ENCODE assay signal across 35 cellular contexts in the genomic region with DNA sequence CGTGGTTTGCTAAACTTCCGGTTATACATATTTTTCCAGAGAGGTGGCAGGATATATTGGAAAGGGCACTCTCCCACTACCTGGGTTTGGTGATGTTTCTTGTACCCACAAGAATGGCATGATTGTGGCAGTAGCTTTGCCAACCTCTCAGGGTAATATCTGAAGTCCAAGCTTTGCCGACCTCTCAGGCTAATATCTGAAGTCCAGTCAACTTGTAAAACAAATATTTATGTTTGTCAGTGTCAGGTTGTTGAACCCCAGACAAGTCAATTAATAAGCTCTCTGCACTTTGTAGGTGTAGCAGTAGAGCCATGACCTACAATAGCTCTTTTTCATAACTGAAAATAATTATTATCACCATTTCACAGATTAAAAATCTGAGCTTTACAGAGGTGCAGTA.
DNase-seq lines count a peak whose midpoint lies in the region; ATAC-seq, FAIRE-seq and TF ChIP-seq lines count a peak whose summit lies in the region.
"Had no signal": no experiment of that assay in that cellular context is flagged by ENCODE, and none has a peak within 500 bp of the region (broad histone marks: within the 10 kb centered on the region; RNA-seq: fewer than 3 reads in every experiment).

No MANE protein-coding gene starts in this region.

- TF ChIP-seq CTCF in HepG2 (CRISPR knock-in tag; IDR thresholded peaks at IDR 0.05) (no peak), liver (IDR thresholded peaks at IDR 0.05; ENCODE audit: low read depth, low read length, missing input control) (no peak), right lobe of liver (IDR thresholded peaks at IDR 0.05) (no peak), psoas muscle (IDR thresholded peaks at IDR 0.05) (no peak)

- H4K20me1 ChIP-seq in HepG2 (ENCODE audit: insufficient read depth, low read length) = no peaks in the 10 kb centered on the region
- H4K20me1 ChIP-seq: BLaER1; BLaER1 treated with 17β-estradiol and CSF1 and Interleukin-3, amounts not matched to agents 10 nM and 100 nM had no signal

- no TSS peak for BruUV-seq in HepG2 (replicated peaks; lab: Mats Ljungman, UMichigan)

- H3K27me3 ChIP-seq in HepG2 (ENCODE audit: control insufficient read depth in 1 of 2, insufficient read depth in 2 of 2, low read length in 2 of 2) (no peaks in the 10 kb centered on the region; a peak in 1 of 5 replicates), liver (ENCODE audit: control insufficient read depth in 4 of 4, insufficient read depth in 4 of 4, low read length in 3 of 4) (no peaks in the 10 kb centered on the region), right lobe of liver (no peaks in the 10 kb centered on the region), psoas muscle (ENCODE audit: insufficient read depth in 3 of 3, low read length in 2 of 3) (no peaks in the 10 kb centered on the region)
- H3K27me3 ChIP-seq: BE2C; BLaER1; BLaER1 treated with 17β-estradiol and CSF1 and Interleukin-3, amounts not matched to agents 10 nM and 100 nM had no signal

- WGBS in HepG2 (ENCODE audit: low lambda C conversion rate) = 1% methylated on average over 2 of the region's 3 CpGs
- WGBS in liver = 36% methylated on average over 3 of the region's 3 CpGs
- WGBS in right lobe of liver (ENCODE audit: insufficient coverage, low coverage, low lambda C conversion rate, missing lambda C conversion rate) = 18% methylated on average over 3 of the region's 3 CpGs
- 80 to 89% (median 88%) methylated on average over 3 of the region's 3 CpGs for WGBS in psoas muscle, 3 donors

- TF ChIP-seq RAD21 in HepG2 (CRISPR knock-in tag; IDR thresholded peaks at IDR 0.05) (no peak), liver (IDR thresholded peaks at IDR 0.05) (peak; percentile 52 to 57)

- H3K36me3 ChIP-seq in HepG2 (replicated peaks in 1 of 2; ENCODE audit: control insufficient read depth in 1 of 2, insufficient read depth in 2 of 2, low read length in 2 of 2) = no peaks in the 10 kb centered on the region
- no peaks in the 10 kb centered on the region for H3K36me3 ChIP-seq in liver (ENCODE audit: control insufficient read depth in 4 of 4, insufficient read depth in 3 of 4, low read depth in 1 of 4, low read length in 3 of 4)
- no peaks in the 10 kb centered on the region for H3K36me3 ChIP-seq in right lobe of liver
- no peaks in the 10 kb centered on the region for H3K36me3 ChIP-seq in psoas muscle (ENCODE audit: insufficient read depth in 1 of 2, low read depth in 1 of 2)
- H3K36me3 ChIP-seq: BE2C; BLaER1; BLaER1 treated with 17β-estradiol and CSF1 and Interleukin-3, amounts not matched to agents 10 nM and 100 nM had no signal

- DNase-seq in left lobe of liver (ENCODE audit: low spot score) (peak; percentile 69), HepG2 (ENCODE audit: low spot score) (no peak), right lobe of liver (peak in 1 of 3 donors; percentile 73), psoas muscle (no peak), T1000 (lab: John Stamatoyannopoulos, UW) (no peak), left colon (no peak)
- DNase-seq: 8988T; ACHN; AML-193; BE2C; C1 segment of cervical spinal cord; Caco-2; Calu3; CD4-positive, alpha-beta memory T cell; CD4-positive, alpha-beta T cell; CD4-positive, CD25-positive, alpha-beta regulatory T cell; CD8-positive, alpha-beta memory T cell; CD8-positive, alpha-beta T cell; COR-L47; DMS 273 treated with DMSO at 0.1 percent for 48 hours; DMS153; DMS53; DMS79; DMS79 treated with DMSO at 0.1 percent for 48 hours; DND-41; EL had no signal

- H3K4me3 ChIP-seq in HepG2 (replicated peaks in 1 of 3; ENCODE audit: insufficient read depth in 1 of 3, low read depth in 2 of 3, low read length in 3 of 3) (no peak overlapping the region), liver (ENCODE audit: low read depth in 1 of 3, low read length in 3 of 3) (no peak overlapping the region), right lobe of liver (no peak overlapping the region), psoas muscle (no peak overlapping the region)
- H3K4me3 ChIP-seq: A549; BLaER1; BLaER1 treated with 17β-estradiol and CSF1 and Interleukin-3, amounts not matched to agents 10 nM and 100 nM had no signal

- TF ChIP-seq EP300 in HepG2 (IDR thresholded peaks at IDR 0.05; ENCODE audit: low read depth in 2 of 2, low read length in 2 of 2) (no peak), HepG2 (CRISPR knock-in tag; IDR thresholded peaks at IDR 0.05; ENCODE audit: borderline replicate concordance) (no peak)

- TF ChIP-seq POLR2A in HepG2 (IDR thresholded peaks at IDR 0.05; ENCODE audit: insufficient read depth in 1 of 2, low read depth in 2 of 2, low read length in 2 of 2) (no peak), right lobe of liver (IDR thresholded peaks at IDR 0.05) (no peak)

- in situ Hi-C loops in HepG2 (cut with HindIII; ENCODE audit: extremely low pct_ligation_motif_present, low pct_unique_long_range_greater_than_20kb) = no loop called here

- POLR2A ChIA-PET in HepG2 (lab: Yijun Ruan, JAX) = no interaction called here

- no peak overlapping the region for H2AFZ ChIP-seq in HepG2 (ENCODE audit: low read length)

- peak; percentile 97 for ATAC-seq in left lobe of liver
- ATAC-seq in HepG2 = peak; percentile 66
- peak; percentile 97 to 99 (median 98) for ATAC-seq in right lobe of liver
- ATAC-seq in psoas muscle = no peak
- no peak for ATAC-seq in GM18498 (IDR thresholded peaks at IDR 0.05; ENCODE audit: unreplicated experiment)
- ATAC-seq in left colon = no peak
- ATAC-seq: A549; CD8-positive, alpha-beta T cell had no signal

- H3K4me1 ChIP-seq in HepG2 (ENCODE audit: insufficient read depth, low read length) (peaks cover 8% of the 10 kb centered on the region), liver (ENCODE audit: control insufficient read depth in 4 of 4, insufficient read depth in 4 of 4, low read length in 3 of 4) (peaks cover 0 to 30% (median 8%) of the 10 kb centered on the region in 4 donors), right lobe of liver (peaks cover 0 to 20% (median 4%) of the 10 kb centered on the region in 4 donors), psoas muscle (no peaks in the 10 kb centered on the region)
- H3K4me1 ChIP-seq: A549, BE2C, BLaER1 had no signal

- H3K79me2 ChIP-seq in HepG2 (ENCODE audit: insufficient read depth, low read length) = no peaks in the 10 kb centered on the region

- CTCF ChIA-PET in HepG2 (lab: Yijun Ruan, JAX; ENCODE audit: low intra/inter-chr PET ratio, low total read pairs) = no interaction called here

- H3K9me3 ChIP-seq in HepG2 (ENCODE audit: low read length) (no peaks in the 10 kb centered on the region), liver (ENCODE audit: control insufficient read depth in 4 of 4, low read length in 3 of 4) (no peaks in the 10 kb centered on the region), right lobe of liver (no peaks in the 10 kb centered on the region), psoas muscle (no peaks in the 10 kb centered on the region)
- H3K9me3 ChIP-seq: A549; BE2C; BLaER1; BLaER1 treated with 17β-estradiol and CSF1 and Interleukin-3, amounts not matched to agents 10 nM and 100 nM; Caco-2 had no signal

- H3K4me2 ChIP-seq in HepG2 (ENCODE audit: low read depth, low read length) = no peak overlapping the region
- H3K4me2 ChIP-seq: A549; BLaER1; BLaER1 treated with 17β-estradiol and CSF1 and Interleukin-3, amounts not matched to agents 10 nM and 100 nM had no signal

- H3K9ac ChIP-seq in HepG2 (ENCODE audit: insufficient read depth, low read depth, low read length) (no peak overlapping the region), liver (ENCODE audit: low read depth in 1 of 2, low read length in 2 of 2) (no peak overlapping the region)
- H3K9ac ChIP-seq: BLaER1; BLaER1 treated with 17β-estradiol and CSF1 and Interleukin-3, amounts not matched to agents 10 nM and 100 nM had no signal

- no peak overlapping the region for H3K27ac ChIP-seq in HepG2 (ENCODE audit: extremely low read length, insufficient read depth, low read length)
- no peak overlapping the region for H3K27ac ChIP-seq in liver (ENCODE audit: low read depth in 1 of 2, low read length in 2 of 2)
- no peak overlapping the region for H3K27ac ChIP-seq in right lobe of liver
- no peak overlapping the region for H3K27ac ChIP-seq in psoas muscle
- H3K27ac ChIP-seq: 22Rv1; A549; BLaER1; BLaER1 treated with 17β-estradiol and CSF1 and Interleukin-3, amounts not matched to agents 10 nM and 100 nM; C4-2B had no signal

- no peak for FAIRE-seq in HepG2 (lab: Jason Lieb, UNC)
- FAIRE-seq: A204.1, A549, D721Med had no signal

- intact Hi-C loops in HepG2 (cut with micrococcal nuclease; ENCODE audit: unreplicated experiment) (no loop called here), right lobe of liver (cut with DNase I) (no loop called here), psoas muscle (cut with DNase I) (no loop called here), left colon (cut with DNase I, micrococcal nuclease) (no loop called here)

TF ChIP-seq in liver, 16 proteins besides CTCF, POLR2A, EP300 and RAD21 (continues in another document):
- TF ChIP-seq FOXA2 (IDR thresholded peaks at IDR 0.05) (peak; percentile 94), ATF3 (IDR thresholded peaks at IDR 0.05) (peak; percentile 49), SP1 (IDR thresholded peaks at IDR 0.05) (peak; percentile 95), FOXA1 (IDR thresholded peaks at IDR 0.05) (peak; percentile 87)
- TF ChIP-seq, protein P1, sequence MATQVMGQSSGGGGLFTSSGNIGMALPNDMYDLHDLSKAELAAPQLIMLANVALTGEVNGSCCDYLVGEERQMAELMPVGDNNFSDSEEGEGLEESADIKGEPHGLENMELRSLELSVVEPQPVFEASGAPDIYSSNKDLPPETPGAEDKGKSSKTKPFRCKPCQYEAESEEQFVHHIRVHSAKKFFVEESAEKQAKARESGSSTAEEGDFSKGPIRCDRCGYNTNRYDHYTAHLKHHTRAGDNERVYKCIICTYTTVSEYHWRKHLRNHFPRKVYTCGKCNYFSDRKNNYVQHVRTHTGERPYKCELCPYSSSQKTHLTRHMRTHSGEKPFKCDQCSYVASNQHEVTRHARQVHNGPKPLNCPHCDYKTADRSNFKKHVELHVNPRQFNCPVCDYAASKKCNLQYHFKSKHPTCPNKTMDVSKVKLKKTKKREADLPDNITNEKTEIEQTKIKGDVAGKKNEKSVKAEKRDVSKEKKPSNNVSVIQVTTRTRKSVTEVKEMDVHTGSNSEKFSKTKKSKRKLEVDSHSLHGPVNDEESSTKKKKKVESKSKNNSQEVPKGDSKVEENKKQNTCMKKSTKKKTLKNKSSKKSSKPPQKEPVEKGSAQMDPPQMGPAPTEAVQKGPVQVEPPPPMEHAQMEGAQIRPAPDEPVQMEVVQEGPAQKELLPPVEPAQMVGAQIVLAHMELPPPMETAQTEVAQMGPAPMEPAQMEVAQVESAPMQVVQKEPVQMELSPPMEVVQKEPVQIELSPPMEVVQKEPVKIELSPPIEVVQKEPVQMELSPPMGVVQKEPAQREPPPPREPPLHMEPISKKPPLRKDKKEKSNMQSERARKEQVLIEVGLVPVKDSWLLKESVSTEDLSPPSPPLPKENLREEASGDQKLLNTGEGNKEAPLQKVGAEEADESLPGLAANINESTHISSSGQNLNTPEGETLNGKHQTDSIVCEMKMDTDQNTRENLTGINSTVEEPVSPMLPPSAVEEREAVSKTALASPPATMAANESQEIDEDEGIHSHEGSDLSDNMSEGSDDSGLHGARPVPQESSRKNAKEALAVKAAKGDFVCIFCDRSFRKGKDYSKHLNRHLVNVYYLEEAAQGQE (IDR thresholded peaks at IDR 0.05) = peak; percentile 84

Comparison
In these comparisons a context has a peak if more than half of its experiments do, and no peak if none do; other contexts are left out.
1. ATAC-seq: peak in left lobe of liver (single experiment), HepG2 (single experiment) and right lobe of liver (4 of 4); none in psoas muscle (0 of 4), GM18498 (single experiment) and left colon (single experiment).